In genomic region chr5:144203750-144204596, GRCh38 we compare ENCODE assay signal across 8 cellular contexts. TPM values are rescaled to one million over a fixed set of nuclear protein-coding genes. Genes with fewer than 3 reads are reported as not detected.
A peak's percentile ranks its signal among the peaks of the same experiment; 100 is the strongest.
DNase-seq lines count a peak whose midpoint lies in the region; ATAC-seq and TF ChIP-seq lines count a peak whose summit lies in the region.

No MANE protein-coding gene starts in this region.

- ATAC-seq in GM18868 (IDR thresholded peaks at IDR 0.05; ENCODE audit: unreplicated experiment) = peak; percentile 90
- ATAC-seq in HG03066 (IDR thresholded peaks at IDR 0.05; ENCODE audit: low read depth, unreplicated experiment) = peak; percentile 80

- no peaks in the 10 kb centered on the region for H3K36me3 Mint-ChIP-seq in activated CD4-positive, alpha-beta memory T cell treated with anti-CD3 and anti-CD28 coated beads for 36 hours
- H3K36me3 Mint-ChIP-seq in progenitor cell of endocrine pancreas (ENCODE audit: insufficient read depth) = no peaks in the 10 kb centered on the region

- no peak overlapping the region for H3K27ac Mint-ChIP-seq in activated CD4-positive, alpha-beta memory T cell treated with anti-CD3 and anti-CD28 coated beads for 36 hours
- peak overlapping the region; percentile 69 for H3K27ac Mint-ChIP-seq in progenitor cell of endocrine pancreas

- H3K27me3 Mint-ChIP-seq in activated CD4-positive, alpha-beta memory T cell treated with anti-CD3 and anti-CD28 coated beads for 36 hours = peaks cover 45% of the 10 kb centered on the region
- H3K27me3 Mint-ChIP-seq in progenitor cell of endocrine pancreas = peaks cover 12% of the 10 kb centered on the region

- CTCF ChIA-PET in activated CD4-positive, alpha-beta memory T cell treated with anti-CD3 and anti-CD28 coated beads for 36 hours (lab: Charles Lee) = interaction anchor here (0.7 to 4.5 kb wide), 27 partner anchors 8 to 1927 kb away, joined by 3 to 47 read pairs (median 4); partner anchors contain the start of gene PRELID2

- no peak overlapping the region for H3K4me3 Mint-ChIP-seq in activated CD4-positive, alpha-beta memory T cell treated with anti-CD3 and anti-CD28 coated beads for 36 hours
- peak overlapping the region; percentile 84 for H3K4me3 Mint-ChIP-seq in progenitor cell of endocrine pancreas (ENCODE audit: low read depth)

- DNase-seq in Caki2 (ENCODE audit: low read depth) (peak; percentile 61), NCI-H446 treated with DMSO at 0.1 percent for 48 hours (lab: John Stamatoyannopoulos, UW) (peak; percentile 60), globus pallidus (ENCODE audit: low spot score) (peak; percentile 56), progenitor cell of endocrine pancreas (ENCODE audit: low spot score, unreplicated experiment) (peak; percentile 22), 8988T (no peak)
- peak; percentile 25 for DNase-seq in activated CD4-positive, alpha-beta memory T cell treated with anti-CD3 and anti-CD28 coated beads for 36 hours

- no peaks in the 10 kb centered on the region for H3K9me3 Mint-ChIP-seq in activated CD4-positive, alpha-beta memory T cell treated with anti-CD3 and anti-CD28 coated beads for 36 hours
- H3K9me3 Mint-ChIP-seq in progenitor cell of endocrine pancreas (ENCODE audit: low read depth) = no peaks in the 10 kb centered on the region

- POLR2A ChIA-PET in activated CD4-positive, alpha-beta memory T cell treated with anti-CD3 and anti-CD28 coated beads for 36 hours (lab: Charles Lee) = no interaction called here

- intact Hi-C loops in activated CD4-positive, alpha-beta memory T cell treated with anti-CD3 and anti-CD28 coated beads for 36 hours (cut with micrococcal nuclease) = loop anchor here (1.0 to 2.0 kb wide), 2 partner anchors 1477 to 1621 kb away; no protein-coding TSS in a partner anchor

- TF ChIP-seq CTCF in progenitor cell of endocrine pancreas (IDR thresholded peaks at IDR 0.05; ENCODE audit: unreplicated experiment) = peak; percentile 96

- H3K4me1 Mint-ChIP-seq in activated CD4-positive, alpha-beta memory T cell treated with anti-CD3 and anti-CD28 coated beads for 36 hours (ENCODE audit: low read depth) = peaks cover 19% of the 10 kb centered on the region
- peaks cover 32% of the 10 kb centered on the region for H3K4me1 Mint-ChIP-seq in progenitor cell of endocrine pancreas (ENCODE audit: low read depth)

- in situ Hi-C loops in Caki2 (cut with HindIII; ENCODE audit: low pct_unique_long_range_greater_than_20kb, low sequenced_read_pairs) = no loop called here

RNA-seq across cellular contexts. Expression of gene KCTD16, which starts 33.3 kb away (rescaled TPM):
- 0.17 and 2.6 TPM in 2 replicates for total RNA-seq in Caki2 (2014; rRNA removed; shearing (Covaris generic); ENCODE audit: low replicate concordance)
- total RNA-seq in activated CD4-positive, alpha-beta memory T cell treated with anti-CD3 and anti-CD28 coated beads for 36 hours = under 1 TPM; 0.24 to 0.27 TPM
- total RNA-seq in progenitor cell of endocrine pancreas = 21.2 and 24.3 TPM in 2 replicates

RNA-seq across cellular contexts. Expression of gene YIPF5, which starts 33.5 kb away (rescaled TPM):
- total RNA-seq in Caki2 (2014; rRNA removed; shearing (Covaris generic); ENCODE audit: low replicate concordance) = 64.4 and 88.2 TPM in 2 replicates
- total RNA-seq in activated CD4-positive, alpha-beta memory T cell treated with anti-CD3 and anti-CD28 coated beads for 36 hours = 10 to 100 TPM; 41.4 to 42.1 TPM
- total RNA-seq in progenitor cell of endocrine pancreas = 44.7 and 46.8 TPM in 2 replicates
